In genomic region chrX:72309297-72310071, GRCh38 we compare ENCODE assay signal across 8 cellular contexts. TPM values are rescaled to one million over a fixed set of nuclear protein-coding genes. Genes with fewer than 3 reads are reported as not detected.
DNase-seq lines count a peak whose midpoint lies in the region; ATAC-seq, FAIRE-seq and TF ChIP-seq lines count a peak whose summit lies in the region.

No MANE protein-coding gene starts in this region.

- no peak for TF ChIP-seq POLR2A in erythroblast (IDR thresholded peaks at IDR 0.05; ENCODE audit: low read length)

- H3K9me3 Mint-ChIP-seq in CD14-positive monocyte = peaks cover 0 to 13% (median 9%) of the 10 kb centered on the region in 7 donors
- H3K9me3 Mint-ChIP-seq in neural crest cell = no peaks in the 10 kb centered on the region

- H3K27me3 Mint-ChIP-seq in CD14-positive monocyte (ENCODE audit: low read depth in 3 of 3) (peaks cover 48 to 62% (median 59%) of the 10 kb centered on the region in 3 donors), neural crest cell (ENCODE audit: low read depth) (peaks cover 43% of the 10 kb centered on the region)

- no peak for FAIRE-seq in frontal cortex (lab: Jason Lieb, UNC)

- TF ChIP-seq CTCF in CD14-positive monocyte (IDR thresholded peaks at IDR 0.05) (no peak), neural crest cell (conservative IDR thresholded peaks at IDR 0.05) (no peak)

- no peak for ATAC-seq in GM21576 (IDR thresholded peaks at IDR 0.05; ENCODE audit: unreplicated experiment)

- H3K36me3 Mint-ChIP-seq in CD14-positive monocyte (peaks cover 5 to 6% of the 10 kb centered on the region in 2 donors), neural crest cell (ENCODE audit: low read depth) (no peaks in the 10 kb centered on the region)

- intact Hi-C loops in CD14-positive monocyte (cut with micrococcal nuclease) = no loop called here

- DNase-seq in CD14-positive monocyte (ENCODE audit: low spot score) = no peak
- peak; percentile 56 for DNase-seq in NCI-H69 (lab: John Stamatoyannopoulos, UW)
- DNase-seq in erythroblast (lab: John Stamatoyannopoulos, UW) = peak; percentile 29 to 43
- DNase-seq in neural crest cell (ENCODE audit: low read depth, low spot score) = no peak
- no peak for DNase-seq in frontal cortex (ENCODE audit: low spot score in 2 of 2)
- DNase-seq in T1000 (lab: John Stamatoyannopoulos, UW) = no peak
- DNase-seq in COLO668 (lab: John Stamatoyannopoulos, UW; ENCODE audit: unreplicated experiment) = no peak

- H3K4me1 Mint-ChIP-seq in CD14-positive monocyte (peaks cover 43% of the 10 kb centered on the region), neural crest cell (peaks cover 22% of the 10 kb centered on the region)

- H3K27ac Mint-ChIP-seq in CD14-positive monocyte = no peak overlapping the region
- no peak overlapping the region for H3K27ac Mint-ChIP-seq in neural crest cell (ENCODE audit: unreplicated experiment)

- H3K4me3 Mint-ChIP-seq in CD14-positive monocyte (peak overlapping the region; percentile 66 to 92), neural crest cell (peak overlapping the region; percentile 83)

RNA-seq across cellular contexts. Expression of gene CITED1, which starts 3.8 kb away (rescaled TPM):
- under 1 TPM in 1 of 2 donors, not detected in 1; 0.36 TPM for polyA plus RNA-seq in CD14-positive monocyte
- total RNA-seq in neural crest cell (4.8 and 6.2 TPM in 2 replicates), frontal cortex (7.3 TPM)

RNA-seq across cellular contexts. Expression of gene RPS4X, which starts 32.4 kb away (rescaled TPM):
- 100 to 1,000 TPM; 275 to 281 TPM for polyA plus RNA-seq in CD14-positive monocyte
- total RNA-seq in neural crest cell (1,868 and 1,917 TPM in 2 replicates), frontal cortex (1,146 TPM)

Comparison
In these comparisons a context has a peak if more than half of its experiments do, and no peak if none do; other contexts are left out.
1. DNase-seq: peak in NCI-H69 (single experiment) and erythroblast (2 of 2); none in CD14-positive monocyte (single experiment), neural crest cell (single experiment), frontal cortex (0 of 2), T1000 (single experiment) and COLO668 (single experiment).